In genomic region chr13:24921881-24922280, GRCh38 we compare ENCODE assay signal across 9 cellular contexts.
DNase-seq lines count a peak whose midpoint lies in the region; ATAC-seq, FAIRE-seq and TF ChIP-seq lines count a peak whose summit lies in the region.
"Had no signal": no experiment of that assay in that cellular context is flagged by ENCODE, and none has a peak within 500 bp of the region (broad histone marks: within the 10 kb centered on the region; RNA-seq: fewer than 3 reads in every experiment).

No MANE protein-coding gene starts in this region.

- no peak for TF ChIP-seq RAD21 in K562 (CRISPR knock-in tag; conservative IDR thresholded peaks at IDR 0.05 in 1 of 2, IDR thresholded peaks at IDR 0.05 in 1 of 2)

- TF ChIP-seq CTCF in heart left ventricle (IDR thresholded peaks at IDR 0.05) (no peak), K562 (IDR thresholded peaks at IDR 0.05 in 2 of 3, conservative IDR thresholded peaks at IDR 0.05 in 1 of 3; ENCODE audit: insufficient read depth in 2 of 3, low read depth in 1 of 3, low read length in 3 of 3) (no peak)

- H3K27ac ChIP-seq in heart left ventricle (peak overlapping the region in 3 of 12 donors; percentile 89 to 98 (median 97)), K562 (ENCODE audit: extremely low read depth, low read depth, low read length) (peak overlapping the region; percentile 98), mesendoderm (ENCODE audit: low read depth, low read length) (no peak overlapping the region), urinary bladder (ENCODE audit: low read depth) (no peak overlapping the region)

- 14 to 21% (median 18%) methylated on average over 5 of the region's 5 CpGs for WGBS in heart left ventricle, 4 donors
- WGBS in K562 (ENCODE audit: insufficient coverage, low coverage, missing lambda C conversion rate): 0% methylated on average over 5 of the region's 5 CpGs
- no CpG with 5 or more reads among the region's 5 CpGs for WGBS in mesendoderm (ENCODE audit: extremely low coverage, insufficient coverage, low lambda C conversion rate)
- 18% methylated on average over 5 of the region's 5 CpGs for WGBS in urinary bladder

- H3K4ac ChIP-seq in mesendoderm (ENCODE audit: low read depth, low read length): no peak overlapping the region

- in situ Hi-C loops in K562 (cut with MboI): no loop called here

- no peak overlapping the region for H3K18ac ChIP-seq in mesendoderm (ENCODE audit: low read length)

- no peak overlapping the region for H2BK15ac ChIP-seq in mesendoderm (replicated peaks; ENCODE audit: low read depth)

- TF ChIP-seq EP300 in K562 (IDR thresholded peaks at IDR 0.05; ENCODE audit: low read length): no peak

- no peak overlapping the region for H4K5ac ChIP-seq in mesendoderm (ENCODE audit: low read length)

- no peak for DNase-seq in heart left ventricle
- no peak for DNase-seq in cardiac septum (ENCODE audit: low spot score)
- no peak for DNase-seq in K562 (ENCODE audit: extremely low read depth in 1 of 4, low spot score in 3 of 4)
- DNase-seq in mesendoderm: no peak
- DNase-seq in hippocampal formation (lab: John Stamatoyannopoulos, UW): no peak
- DNase-seq in NCI-H446 (lab: John Stamatoyannopoulos, UW): no peak
- DNase-seq: activated naive CD4-positive, alpha-beta T cell treated with anti-CD3 and anti-CD28 coated beads, Interleukin-2, amount 50 U/mL, for 16 hours had no signal

- no TSS peak for BruUV-seq in K562 (replicated peaks; lab: Mats Ljungman, UMichigan)

- H3K4me1 ChIP-seq in heart left ventricle (peaks cover 0 to 15% (median 5%) of the 10 kb centered on the region in 12 donors), K562 (replicated peaks in 1 of 2; ENCODE audit: control insufficient read depth in 2 of 2, insufficient read depth in 2 of 2, low read length in 2 of 2) (no peaks in the 10 kb centered on the region; a peak in 3 of 5 replicates), mesendoderm (ENCODE audit: control insufficient read depth, low read depth, low read length) (peaks cover 4% of the 10 kb centered on the region), urinary bladder (ENCODE audit: insufficient read depth) (no peaks in the 10 kb centered on the region)

- intact Hi-C loops in heart left ventricle (cut with DNase I): no loop called here
- intact Hi-C loops in cardiac septum (cut with DNase I): no loop called here
- intact Hi-C loops in K562 (cut with micrococcal nuclease): no loop called here

- H4K8ac ChIP-seq in mesendoderm (ENCODE audit: low read depth, low read length): no peak overlapping the region

- no peak overlapping the region for H2AK5ac ChIP-seq in mesendoderm (ENCODE audit: low read length)

- no peak overlapping the region for H2BK5ac ChIP-seq in mesendoderm (ENCODE audit: low read length)

- H3K9ac ChIP-seq in K562 (ENCODE audit: insufficient read depth in 1 of 2, low read depth in 2 of 2, low read length in 2 of 2) (peak overlapping the region; percentile 93 to 97), mesendoderm (ENCODE audit: low read length) (peak overlapping the region; percentile 98)

- H3K79me1 ChIP-seq in mesendoderm (ENCODE audit: low read length): peaks cover 9% of the 10 kb centered on the region

- TF ChIP-seq POLR2A in heart left ventricle (IDR thresholded peaks at IDR 0.05) (no peak), K562 (conservative IDR thresholded peaks at IDR 0.05) (no peak)

- H3K27me3 ChIP-seq in heart left ventricle: no peaks in the 10 kb centered on the region
- no peaks in the 10 kb centered on the region for H3K27me3 ChIP-seq in K562 (ENCODE audit: control insufficient read depth in 2 of 2, insufficient read depth in 2 of 2, low read length in 2 of 2)
- H3K27me3 ChIP-seq in mesendoderm (ENCODE audit: insufficient read depth, low read length, poor library complexity): no peaks in the 10 kb centered on the region

- no peak overlapping the region for H3K23ac ChIP-seq in mesendoderm (ENCODE audit: low read length)

- no peak overlapping the region for H2BK120ac ChIP-seq in mesendoderm (ENCODE audit: low read depth, low read length)

- no peak for FAIRE-seq in K562 (lab: Jason Lieb, UNC)

- peak overlapping the region; percentile 83 for H3K4me2 ChIP-seq in K562 (ENCODE audit: insufficient read depth, low read length)
- peak overlapping the region; percentile 78 for H3K4me2 ChIP-seq in mesendoderm (ENCODE audit: low read length)

- peak overlapping the region; percentile 65 to 96 (median 88) for H3K4me3 ChIP-seq in heart left ventricle
- H3K4me3 ChIP-seq in K562: peak overlapping the region; percentile 75
- peak overlapping the region; percentile 95 for H3K4me3 ChIP-seq in mesendoderm (ENCODE audit: low read length)
- H3K4me3 ChIP-seq in urinary bladder (ENCODE audit: low read depth, low read length): peak overlapping the region; percentile 90

- POLR2A ChIA-PET in K562 (lab: Yijun Ruan, JAX): interaction anchor here (0.9 to 1.4 kb wide), 5 partner anchors 9 to 17 kb away, joined by 3 to 8 read pairs (median 4); no protein-coding TSS in a partner anchor

- peak overlapping the region; percentile 97 for H3K56ac ChIP-seq in mesendoderm (ENCODE audit: low read length)

- no peaks in the 10 kb centered on the region for H3K9me1 ChIP-seq in K562 (ENCODE audit: control insufficient read depth, insufficient read depth, low read length)

- H3K36me3 ChIP-seq in heart left ventricle: no peaks in the 10 kb centered on the region
- peaks cover 8% of the 10 kb centered on the region; the same call in 2 of the 3 replicates for H3K36me3 ChIP-seq in K562 (ENCODE audit: control insufficient read depth, insufficient read depth, low read length)
- no peaks in the 10 kb centered on the region for H3K36me3 ChIP-seq in mesendoderm (ENCODE audit: control insufficient read depth, insufficient read depth, low read length)
- H3K36me3 ChIP-seq in urinary bladder (ENCODE audit: insufficient read depth): no peaks in the 10 kb centered on the region

- H2AFZ ChIP-seq in K562 (ENCODE audit: low read depth, low read length): no peak overlapping the region

- H3K9me3 ChIP-seq in heart left ventricle: no peaks in the 10 kb centered on the region
- H3K9me3 ChIP-seq in K562 (replicated peaks; ENCODE audit: control insufficient read depth, insufficient read depth, low read depth, low read length): no peaks in the 10 kb centered on the region

- ATAC-seq in heart left ventricle (no peak), K562 (no peak), HG02852 (IDR thresholded peaks at IDR 0.05; ENCODE audit: unreplicated experiment) (no peak)

- no peaks in the 10 kb centered on the region for H4K20me1 ChIP-seq in K562 (replicated peaks; ENCODE audit: control insufficient read depth, insufficient read depth, low read length)

- CTCF ChIA-PET in K562 (lab: Yijun Ruan, JAX; ENCODE audit: low intra/inter-chr PET ratio): no interaction called here

- H3K79me2 ChIP-seq in K562 (ENCODE audit: control insufficient read depth, insufficient read depth, low read length): peaks cover 57% of the 10 kb centered on the region
- H3K79me2 ChIP-seq in mesendoderm (ENCODE audit: control insufficient read depth, insufficient read depth, low read length): peaks cover 41% of the 10 kb centered on the region

TF ChIP-seq in K562, 482 proteins besides CTCF, POLR2A, EP300 and RAD21:
- 0 out of 2 replicates have a peak, but pooled peaks have one; percentile 30 for TF ChIP-seq MXI1 (IDR thresholded peaks at IDR 0.05; ENCODE audit: low read depth, low read length)
- no peak for TF ChIP-seq HNRNPLL (IDR thresholded peaks at IDR 0.05; ENCODE audit: low read depth, low read length, poor library complexity, severe bottlenecking)
- peak; percentile 30 to 54; a peak in 3 of 4 replicates for TF ChIP-seq MNT (conservative IDR thresholded peaks at IDR 0.05)
